10 cellular contexts compared by ENCODE assay signal in genomic region chr1:184649500-184649899, GRCh38.
DNase-seq lines count a peak whose midpoint lies in the region; ATAC-seq and TF ChIP-seq lines count a peak whose summit lies in the region.
"Had no signal": no experiment of that assay in that cellular context is flagged by ENCODE, and none has a peak within 500 bp of the region (broad histone marks: within the 10 kb centered on the region; RNA-seq: fewer than 3 reads in every experiment).

No MANE protein-coding gene starts in this region.

- dilution Hi-C loops in mammary epithelial cell (cut with HindIII; ENCODE audit: low sequenced_read_pairs), result no loop called here

- H3K4me3 ChIP-seq in GM06990 (replicated peaks; ENCODE audit: low read depth, low read length) (peak overlapping the region; percentile 59), left ventricle myocardium inferior (peak overlapping the region; percentile 3), mammary epithelial cell (replicated peaks in 1 of 3; ENCODE audit: insufficient read depth in 1 of 3, low read depth in 2 of 3, low read length in 3 of 3) (no peak overlapping the region)
- H3K4me3 ChIP-seq: stomach had no signal

- no peak overlapping the region for H3K9ac ChIP-seq in mammary epithelial cell (ENCODE audit: insufficient read depth, low read length)

- H3K4me1 ChIP-seq in left ventricle myocardium inferior (peaks cover 31% of the 10 kb centered on the region), mammary epithelial cell (ENCODE audit: insufficient read depth, low read length) (no peaks in the 10 kb centered on the region)

- BruUV-seq in mammary epithelial cell (replicated peaks; lab: Mats Ljungman, UMichigan), result no TSS peak

- WGBS in mammary epithelial cell (ENCODE audit: low coverage, missing lambda C conversion rate), result 94% methylated on average over 3 of the region's 7 CpGs

- CTCF ChIA-PET in mammary epithelial cell (lab: Charles Lee; ENCODE audit: low non-redundant PET), result no interaction called here

- H3K27me3 ChIP-seq in GM06990 (replicated peaks; ENCODE audit: control insufficient read depth, insufficient read depth, low read length) (no peaks in the 10 kb centered on the region), left ventricle myocardium inferior (ENCODE audit: low read depth) (no peaks in the 10 kb centered on the region), mammary epithelial cell (ENCODE audit: insufficient read depth, low read length) (no peaks in the 10 kb centered on the region)
- H3K27me3 ChIP-seq: stomach had no signal

- in situ Hi-C loops in mammary epithelial cell (cut with MboI; ENCODE audit: low sequenced_read_pairs in 2 of 2), result no loop called here

- no peaks in the 10 kb centered on the region for H4K20me1 ChIP-seq in mammary epithelial cell (ENCODE audit: insufficient read depth, low read length)

- intact Hi-C loops in left ventricle myocardium inferior (cut with micrococcal nuclease) (no loop called here), mammary epithelial cell (cut with micrococcal nuclease) (no loop called here)

- H3K36me3 ChIP-seq in GM06990 (ENCODE audit: control insufficient read depth, insufficient read depth, low read length) (no peaks in the 10 kb centered on the region), left ventricle myocardium inferior (no peaks in the 10 kb centered on the region), mammary epithelial cell (ENCODE audit: insufficient read depth, low read length) (no peaks in the 10 kb centered on the region)
- H3K36me3 ChIP-seq: stomach had no signal

- TF ChIP-seq CTCF in GM06990 (IDR thresholded peaks at IDR 0.05; ENCODE audit: insufficient read depth, low read length, poor library complexity, severe bottlenecking), result peak; percentile 2
- no peak for TF ChIP-seq CTCF in left ventricle myocardium inferior (IDR thresholded peaks at IDR 0.05; ENCODE audit: borderline replicate concordance)
- TF ChIP-seq CTCF in mammary epithelial cell (conservative IDR thresholded peaks at IDR 0.05 in 1 of 2, IDR thresholded peaks at IDR 0.05 in 1 of 2; ENCODE audit: extremely low read depth in 1 of 2, insufficient read depth in 1 of 2, low read depth in 1 of 2, low read length in 2 of 2), result no peak

- H3K27ac ChIP-seq in left ventricle myocardium inferior (replicated peaks), result peak overlapping the region; percentile 81
- H3K27ac ChIP-seq in mammary epithelial cell (ENCODE audit: insufficient read depth, low read depth, low read length), result no peak overlapping the region

- peak; percentile 51 for DNase-seq in GM06990 (ENCODE audit: extremely low read depth, insufficient read length)
- DNase-seq in left ventricle myocardium inferior, result no peak
- no peak for DNase-seq in mammary epithelial cell
- DNase-seq in KG1 (lab: John Stamatoyannopoulos, UW), result no peak
- no peak for DNase-seq in activated gamma-delta T cell treated with Interleukin-2 at 50 U/mL for 16 hours
- DNase-seq in DMS79 treated with DMSO at 0.1 percent for 48 hours (lab: John Stamatoyannopoulos, UW), result no peak
- DNase-seq: Calu3, stomach had no signal

- H3K9me3 ChIP-seq in left ventricle myocardium inferior (replicated peaks) (peaks cover 7% of the 10 kb centered on the region), mammary epithelial cell (replicated peaks; ENCODE audit: insufficient read depth, low read length) (no peaks in the 10 kb centered on the region)

- no peak overlapping the region for H3K4me2 ChIP-seq in mammary epithelial cell (ENCODE audit: insufficient read depth, low read depth, low read length)

- no peaks in the 10 kb centered on the region for H3K79me2 ChIP-seq in mammary epithelial cell (ENCODE audit: insufficient read depth, low read length)

- peak; percentile 95 for ATAC-seq in GM21447 (IDR thresholded peaks at IDR 0.05; ENCODE audit: unreplicated experiment)
- ATAC-seq in HG03565 (IDR thresholded peaks at IDR 0.05; ENCODE audit: unreplicated experiment), result peak; percentile 97

- no peak overlapping the region for H2AFZ ChIP-seq in mammary epithelial cell (ENCODE audit: low read depth, low read length)

Comparison
In these comparisons a context has a peak if more than half of its experiments do, and no peak if none do; other contexts are left out.
1. H3K4me3 ChIP-seq: peak in GM06990 (single experiment) and left ventricle myocardium inferior (single experiment); none in mammary epithelial cell (0 of 3).